In genomic region chr1:203273206-203273868, GRCh38 we compare ENCODE assay signal across 1 cellular context.
TF ChIP-seq lines count a peak whose summit lies in the region.

No MANE protein-coding gene starts in this region.

TF ChIP-seq in K562, 482 proteins besides CTCF, POLR2A, EP300 and RAD21 (continued from another document and continues in another):
- TF ChIP-seq ZNF592 (IDR thresholded peaks at IDR 0.05), result no peak
- no peak for TF ChIP-seq SRSF1 (IDR thresholded peaks at IDR 0.05; ENCODE audit: low read depth, low read length)
- TF ChIP-seq EP400 (IDR thresholded peaks at IDR 0.05), result no peak
- no peak for TF ChIP-seq SAFB2 (IDR thresholded peaks at IDR 0.05; ENCODE audit: borderline replicate concordance, low read depth, low read length, severe bottlenecking)
- TF ChIP-seq MXI1 (IDR thresholded peaks at IDR 0.05; ENCODE audit: low read depth, low read length), result no peak
- TF ChIP-seq FOXA1 (IDR thresholded peaks at IDR 0.05; ENCODE audit: borderline replicate concordance), result no peak
- no peak for TF ChIP-seq FOXP1 (CRISPR knock-in tag; IDR thresholded peaks at IDR 0.05)
- TF ChIP-seq PHTF2 (CRISPR knock-in tag; IDR thresholded peaks at IDR 0.05), result no peak
- peak; percentile 100 for TF ChIP-seq SMC3 (conservative IDR thresholded peaks at IDR 0.05; ENCODE audit: insufficient read depth, low read depth, low read length)
- TF ChIP-seq MAFF (IDR thresholded peaks at IDR 0.05; ENCODE audit: low read length), result no peak
- TF ChIP-seq ATF2 (CRISPR knock-in tag; IDR thresholded peaks at IDR 0.05), result no peak
- no peak for TF ChIP-seq KAT8 (IDR thresholded peaks at IDR 0.05; ENCODE audit: low read depth)
- TF ChIP-seq MAFK (IDR thresholded peaks at IDR 0.05; ENCODE audit: low read length), result peak; percentile 46; the same call in 1 of the 2 replicates
- no peak for TF ChIP-seq ZNF77 (CRISPR knock-in tag; IDR thresholded peaks at IDR 0.05)
- TF ChIP-seq MNT (conservative IDR thresholded peaks at IDR 0.05), result no peak; a peak in 1 of 4 replicates
- TF ChIP-seq COPS2 (conservative IDR thresholded peaks at IDR 0.05), result no peak
- no peak for TF ChIP-seq BCL6 (CRISPR knock-in tag; IDR thresholded peaks at IDR 0.05)
- TF ChIP-seq KLF1 (tag; IDR thresholded peaks at IDR 0.05), result no peak
- no peak for TF ChIP-seq SMARCE1 (IDR thresholded peaks at IDR 0.05)
- no peak for TF ChIP-seq IRF2 (CRISPR knock-in tag; IDR thresholded peaks at IDR 0.05)
- TF ChIP-seq MTA1 (IDR thresholded peaks at IDR 0.05; ENCODE audit: borderline replicate concordance), result no peak
- no peak for TF ChIP-seq PPARD (CRISPR knock-in tag; IDR thresholded peaks at IDR 0.05)
- TF ChIP-seq ZNF512 (tag; IDR thresholded peaks at IDR 0.05), result no peak
- no peak for TF ChIP-seq CAMTA2 (CRISPR knock-in tag; conservative IDR thresholded peaks at IDR 0.05)
- TF ChIP-seq THAP7 (CRISPR knock-in tag; IDR thresholded peaks at IDR 0.05), result no peak
- TF ChIP-seq ZNF212 (CRISPR knock-in tag; IDR thresholded peaks at IDR 0.05), result no peak
- no peak for TF ChIP-seq SMAD2 (IDR thresholded peaks at IDR 0.05; ENCODE audit: low read depth, low read length)
- no peak for TF ChIP-seq HNRNPL (IDR thresholded peaks at IDR 0.05; ENCODE audit: low read depth, low read length)
- TF ChIP-seq ZNF316 (IDR thresholded peaks at IDR 0.05), result peak; percentile 93
- TF ChIP-seq ZNF140 (CRISPR knock-in tag; IDR thresholded peaks at IDR 0.05), result no peak
- TF ChIP-seq CBX2 (IDR thresholded peaks at IDR 0.05; ENCODE audit: insufficient read depth, low read length, poor library complexity, severe bottlenecking), result no peak
- no peak for TF ChIP-seq HES1 (IDR thresholded peaks at IDR 0.05; ENCODE audit: low read depth)
- TF ChIP-seq SNRNP70 (optimal IDR thresholded peaks at IDR 0.05; ENCODE audit: low read depth, low read length), result no peak
- no peak for TF ChIP-seq MCM2 (IDR thresholded peaks at IDR 0.05; ENCODE audit: low read depth)
- TF ChIP-seq SMARCA5 (IDR thresholded peaks at IDR 0.05), result no peak
- TF ChIP-seq E4F1 (CRISPR knock-in tag; IDR thresholded peaks at IDR 0.05; ENCODE audit: borderline replicate concordance), result no peak
- TF ChIP-seq ZNF217 (CRISPR knock-in tag; IDR thresholded peaks at IDR 0.05), result no peak
- no peak for TF ChIP-seq ZNF444 (CRISPR knock-in tag; IDR thresholded peaks at IDR 0.05)
- no peak for TF ChIP-seq ZZZ3 (IDR thresholded peaks at IDR 0.05)
- peak; percentile 24; the same call in 1 of the 2 replicates for TF ChIP-seq USF1 (CRISPR knock-in tag; IDR thresholded peaks at IDR 0.05)
- no peak for TF ChIP-seq ERF (CRISPR knock-in tag; IDR thresholded peaks at IDR 0.05)
- no peak for TF ChIP-seq TRIM25 (IDR thresholded peaks at IDR 0.05; ENCODE audit: borderline replicate concordance)
- peak; percentile 56 for TF ChIP-seq NEUROD1 (IDR thresholded peaks at IDR 0.05; ENCODE audit: borderline replicate concordance, low read depth, low read length, partially characterized antibody)
- TF ChIP-seq CREB1 (IDR thresholded peaks at IDR 0.05), result no peak
- TF ChIP-seq CREB1 (CRISPR knock-in tag; IDR thresholded peaks at IDR 0.05), result peak; percentile 65
- no peak for TF ChIP-seq NFIX (CRISPR knock-in tag; IDR thresholded peaks at IDR 0.05; ENCODE audit: low read depth)
- TF ChIP-seq ZNF311 (CRISPR knock-in tag; IDR thresholded peaks at IDR 0.05), result no peak
- TF ChIP-seq ZC3H11A (IDR thresholded peaks at IDR 0.05; ENCODE audit: low read depth, low read length), result no peak
- no peak for TF ChIP-seq TAF1 (IDR thresholded peaks at IDR 0.05; ENCODE audit: control insufficient read depth, extremely low read depth, insufficient read depth, low read length, severe bottlenecking)
- TF ChIP-seq DEAF1 (CRISPR knock-in tag; IDR thresholded peaks at IDR 0.05), result peak; percentile 99
- TF ChIP-seq NFRKB (IDR thresholded peaks at IDR 0.05; ENCODE audit: low read depth), result no peak
- TF ChIP-seq KDM1A (IDR thresholded peaks at IDR 0.05), result no peak
- TF ChIP-seq DNMT1 (IDR thresholded peaks at IDR 0.05), result 0 out of 2 replicates have a peak, but pooled peaks have one; percentile 43
